ENCODE assay signal across 1 cellular context in genomic region chr6:130326496-130326895, GRCh38.
TF ChIP-seq lines count a peak whose summit lies in the region.

No MANE protein-coding gene starts in this region.

TF ChIP-seq in IMR-90, 13 proteins besides CTCF, POLR2A, EP300 and RAD21 (continued from another document):
- TF ChIP-seq ELK1 (IDR thresholded peaks at IDR 0.05; ENCODE audit: borderline replicate concordance, low read depth, low read length): no peak
- TF ChIP-seq USF2 (IDR thresholded peaks at IDR 0.05; ENCODE audit: low read depth, low read length): no peak
- TF ChIP-seq RFX5 (IDR thresholded peaks at IDR 0.05; ENCODE audit: low read depth, low read length): no peak
- TF ChIP-seq FOS (IDR thresholded peaks at IDR 0.05; ENCODE audit: low read depth, low read length): no peak
- TF ChIP-seq MAFK (IDR thresholded peaks at IDR 0.05; ENCODE audit: low read depth, low read length): no peak
- no peak for TF ChIP-seq BHLHE40 (IDR thresholded peaks at IDR 0.05; ENCODE audit: low read depth, low read length)
- TF ChIP-seq CEBPB (IDR thresholded peaks at IDR 0.05; ENCODE audit: low read depth, low read length): no peak
- TF ChIP-seq MAZ (IDR thresholded peaks at IDR 0.05; ENCODE audit: borderline replicate concordance, low read depth, low read length): no peak
- no peak for TF ChIP-seq CHD1 (IDR thresholded peaks at IDR 0.05; ENCODE audit: low read depth, low read length)
- no peak for TF ChIP-seq NFE2L2 (IDR thresholded peaks at IDR 0.05; ENCODE audit: low read depth, low read length)
